Comparison of ENCODE assay signal across 9 cellular contexts in genomic region chr22:41862530-41863266, GRCh38. TPM values are rescaled to one million over a fixed set of nuclear protein-coding genes. Genes with fewer than 3 reads are reported as not detected.
DNase-seq lines count a peak whose midpoint lies in the region; ATAC-seq, FAIRE-seq and TF ChIP-seq lines count a peak whose summit lies in the region.
"Had no signal": no experiment of that assay in that cellular context is flagged by ENCODE, and none has a peak within 500 bp of the region (broad histone marks: within the 10 kb centered on the region; RNA-seq: fewer than 3 reads in every experiment).

No MANE protein-coding gene starts in this region.

- peak overlapping the region in 1 of 5 experiments; percentile 24 for H3K4me3 Mint-ChIP-seq in brain

- H3K4me3 ChIP-seq in GM12865 (ENCODE audit: low read depth, low read length) (peak overlapping the region; percentile 29), trophoblast cell (ENCODE audit: low read depth, low read length) (no peak overlapping the region)

- no peak for TF ChIP-seq POLR2A in H54 (IDR thresholded peaks at IDR 0.05; ENCODE audit: low read depth, low read length)

- H3K18ac ChIP-seq in trophoblast cell (ENCODE audit: low read length), result no peak overlapping the region

- no peaks in the 10 kb centered on the region for H3K9me3 Mint-ChIP-seq in brain

- no peak overlapping the region for H3K9ac ChIP-seq in trophoblast cell (ENCODE audit: low read length)

- no peak for FAIRE-seq in H54 (lab: Jason Lieb, UNC)
- FAIRE-seq: keratinocyte had no signal

- H3K4ac ChIP-seq in trophoblast cell (ENCODE audit: low read depth, low read length), result peak overlapping the region; percentile 8

- H3K79me1 ChIP-seq in trophoblast cell (ENCODE audit: low read length), result no peaks in the 10 kb centered on the region

- no CpG with 5 or more reads among the region's 11 CpGs for WGBS in trophoblast cell (ENCODE audit: extremely low coverage, insufficient coverage, insufficient read length)

- no peak overlapping the region for H2BK120ac ChIP-seq in trophoblast cell (ENCODE audit: insufficient read depth, low read length, poor library complexity)

- no peak overlapping the region for H4K12ac ChIP-seq in trophoblast cell (ENCODE audit: low read depth, low read length)

- H3K27ac Mint-ChIP-seq in brain, result peak overlapping the region; percentile 24 to 91 (median 47)

- peaks cover 3% of the 10 kb centered on the region for H3K27me3 Mint-ChIP-seq in brain

- H2BK12ac ChIP-seq in trophoblast cell (ENCODE audit: low read length), result no peak overlapping the region

- H3K23ac ChIP-seq in trophoblast cell (ENCODE audit: low read length), result no peak overlapping the region

- no peak overlapping the region for H2AK5ac ChIP-seq in trophoblast cell (ENCODE audit: low read length)

- H3K79me2 ChIP-seq in trophoblast cell (ENCODE audit: control insufficient read depth, insufficient read depth, low read length, poor library complexity), result peaks cover 15% of the 10 kb centered on the region

- TF ChIP-seq CTCF in GM12865 (IDR thresholded peaks at IDR 0.05; ENCODE audit: insufficient read depth, low read depth, low read length, missing control alignments), result no peak
- TF ChIP-seq CTCF in brain (conservative IDR thresholded peaks at IDR 0.05), result no peak

- peak; percentile 86 for DNase-seq in GM12865 (ENCODE audit: low read depth)
- peak; percentile 92 for DNase-seq in NCI-H524 treated with DMSO at 0.1 percent for 48 hours (lab: John Stamatoyannopoulos, UW)
- no peak for DNase-seq in trophoblast cell
- no peak for DNase-seq in globus pallidus (ENCODE audit: low spot score)
- no peak for DNase-seq in NOMO-1 treated with DMSO at 0.1 percent for 48 hours (lab: John Stamatoyannopoulos, UW; ENCODE audit: unreplicated experiment)
- no peak for DNase-seq in H54 (ENCODE audit: insufficient read length, low spot score)

- H3K4me1 Mint-ChIP-seq in brain, result peaks cover 54% of the 10 kb centered on the region

- peaks cover 8% of the 10 kb centered on the region in 2 experiments for H3K36me3 ChIP-seq in trophoblast cell (ENCODE audit: control insufficient read depth in 1 of 2, insufficient read depth in 2 of 2, low read length in 2 of 2)

- no peaks in the 10 kb centered on the region for H3K27me3 ChIP-seq in trophoblast cell (ENCODE audit: insufficient read depth, low read length)

- H2BK5ac ChIP-seq in trophoblast cell (ENCODE audit: low read depth, low read length, poor library complexity), result no peak overlapping the region

- no peak overlapping the region for H4K91ac ChIP-seq in trophoblast cell (ENCODE audit: low read depth, low read length)

- H3K14ac ChIP-seq in trophoblast cell (ENCODE audit: low read length), result no peak overlapping the region

- no peak overlapping the region for H3K27ac ChIP-seq in trophoblast cell (ENCODE audit: low read depth, low read length)

- H3K9me3 ChIP-seq in trophoblast cell (ENCODE audit: insufficient read depth, low read depth, low read length), result no peaks in the 10 kb centered on the region

- ATAC-seq in GM21786 (IDR thresholded peaks at IDR 0.05; ENCODE audit: unreplicated experiment), result peak; percentile 67

- no peak overlapping the region for H4K8ac ChIP-seq in trophoblast cell (ENCODE audit: low read depth, low read length)

- peaks cover 56% of the 10 kb centered on the region for H3K36me3 Mint-ChIP-seq in brain

- H3K4me2 ChIP-seq in trophoblast cell (ENCODE audit: low read length), result no peak overlapping the region

- H2AFZ ChIP-seq in trophoblast cell (ENCODE audit: insufficient read depth, low read length, poor library complexity), result no peak overlapping the region

- H3K4me1 ChIP-seq in trophoblast cell (ENCODE audit: control insufficient read depth in 1 of 2, insufficient read depth in 2 of 2, low read length in 2 of 2), result peaks cover 4 to 5% of the 10 kb centered on the region in 2 experiments

RNA-seq across cellular contexts. Expression of gene SREBF2, which starts 29.8 kb away (rescaled TPM):
- 115 TPM for polyA plus RNA-seq in brain (ENCODE audit: insufficient read depth, low read depth, low replicate concordance)
- polyA plus RNA-seq in trophoblast cell (2013), result 97.8 and 99.1 TPM in 2 replicates

RNA-seq across cellular contexts. Expression of gene SHISA8, which starts 52.2 kb away (rescaled TPM):
- polyA plus RNA-seq in brain (ENCODE audit: insufficient read depth, low read depth, low replicate concordance), result 4.1 TPM
- 0.31 and 0.43 TPM in 2 replicates for polyA plus RNA-seq in trophoblast cell (2013)
- polyA plus RNA-seq: keratinocyte had no signal

Comparison
In these comparisons a context has a peak if more than half of its experiments do, and no peak if none do; other contexts are left out.
1. DNase-seq: peak in GM12865 (single experiment) and NCI-H524 treated with DMSO at 0.1 percent for 48 hours (single experiment); none in trophoblast cell (0 of 2), globus pallidus (single experiment), NOMO-1 treated with DMSO at 0.1 percent for 48 hours (single experiment) and H54 (single experiment).